15 cellular contexts compared by ENCODE assay signal in genomic region chr9:129407905-129408452, GRCh38.
A peak's percentile ranks its signal among the peaks of the same experiment; 100 is the strongest.
DNase-seq lines count a peak whose midpoint lies in the region.
"Had no signal": no experiment of that assay in that cellular context is flagged by ENCODE, and none has a peak within 500 bp of the region (broad histone marks: within the 10 kb centered on the region; RNA-seq: fewer than 3 reads in every experiment).

No MANE protein-coding gene starts in this region.

- H3K4me1 ChIP-seq in skeletal muscle tissue (ENCODE audit: control insufficient read depth in 3 of 3, insufficient read depth in 3 of 3, low read length in 3 of 3): peaks cover 17 to 32% (median 30%) of the 10 kb centered on the region in 3 donors

- DNase-seq in HuH-7.5 (ENCODE audit: low spot score) (peak; percentile 66), medulla oblongata (ENCODE audit: extremely low spot score) (peak; percentile 27), NOMO-1 treated with dmso at 0.1 percent for 144 hours (lab: John Stamatoyannopoulos, UW; ENCODE audit: unreplicated experiment) (no peak), NCI-H526 (lab: John Stamatoyannopoulos, UW) (no peak)
- DNase-seq in stimulated activated CD4-positive, alpha-beta T cell treated with anti-CD3 and anti-CD28 coated beads, Interleukin-2, amount 100 ng/mL, for 24 hours: no peak
- DNase-seq: activated CD4-positive, alpha-beta memory T cell treated with anti-CD3 and anti-CD28 coated beads for 36 hours; Kasumi-1; NCI-H226; stimulated activated CD4-positive, alpha-beta T cell treated with anti-CD3 and anti-CD28 coated beads, Interleukin-12 subunit alpha, Interleukin-12 subunit beta, amount 100 ng/mL, for 4 hours had no signal

- peaks cover 0 to 3% (median 0%) of the 10 kb centered on the region in 3 donors for H3K9me3 ChIP-seq in skeletal muscle tissue (ENCODE audit: control insufficient read depth in 3 of 3, low read length in 3 of 3)
- H3K9me3 ChIP-seq: ascending aorta, pancreas had no signal

- peak overlapping the region in 2 of 3 donors; percentile 60 to 89 for H3K9ac ChIP-seq in skeletal muscle tissue (ENCODE audit: low read depth in 1 of 3, low read length in 3 of 3)

- H3K36me3 ChIP-seq in skeletal muscle tissue (ENCODE audit: control insufficient read depth in 3 of 3, insufficient read depth in 3 of 3, low read length in 3 of 3): no peaks in the 10 kb centered on the region
- H3K36me3 ChIP-seq: ascending aorta, pancreas had no signal

- no peaks in the 10 kb centered on the region for H3K27me3 ChIP-seq in skeletal muscle tissue (ENCODE audit: control insufficient read depth in 3 of 3, insufficient read depth in 3 of 3, low read length in 3 of 3)
- H3K27me3 ChIP-seq: ascending aorta, pancreas had no signal

- H3K4me3 ChIP-seq in skeletal muscle tissue (ENCODE audit: low read length in 3 of 3): peak overlapping the region; percentile 7 to 75 (median 54)
- H3K4me3 ChIP-seq: ascending aorta, lung, pancreas, SK-N-MC had no signal

- peak overlapping the region; percentile 79 for H3K27ac ChIP-seq in cingulate gyrus (ENCODE audit: low read depth, low read length)
- peak overlapping the region; percentile 89 for H3K27ac ChIP-seq in skeletal muscle tissue (ENCODE audit: low read depth, low read length)
- H3K27ac ChIP-seq: SK-N-MC had no signal

Comparison
In these comparisons a context has a peak if more than half of its experiments do, and no peak if none do; other contexts are left out.
1. DNase-seq: peak in HuH-7.5 (single experiment) and medulla oblongata (single experiment); none in NOMO-1 treated with dmso at 0.1 percent for 144 hours (single experiment), NCI-H526 (0 of 2) and stimulated activated CD4-positive, alpha-beta T cell treated with anti-CD3 and anti-CD28 coated beads, Interleukin-2, amount 100 ng/mL, for 24 hours (0 of 2).